Comparison of ENCODE assay signal across 21 cellular contexts in genomic region chr6:141486942-141487341, GRCh38.
DNase-seq lines count a peak whose midpoint lies in the region; ATAC-seq and TF ChIP-seq lines count a peak whose summit lies in the region.
"Had no signal": no experiment of that assay in that cellular context is flagged by ENCODE, and none has a peak within 500 bp of the region (broad histone marks: within the 10 kb centered on the region; RNA-seq: fewer than 3 reads in every experiment).

No MANE protein-coding gene starts in this region.

- no peaks in the 10 kb centered on the region for H3K27me3 ChIP-seq in OCI-LY1 (ENCODE audit: insufficient read depth, low read length)
- H3K27me3 ChIP-seq: BE2C, SJSA1 had no signal

- H3K4me2 ChIP-seq in OCI-LY1 (ENCODE audit: low read length) = no peak overlapping the region
- H3K4me2 ChIP-seq: A549, KMS-11 had no signal

- H3K27me3 Mint-ChIP-seq in type B pancreatic cell = no peaks in the 10 kb centered on the region

- H3K4me1 Mint-ChIP-seq in type B pancreatic cell (ENCODE audit: unreplicated experiment) = no peaks in the 10 kb centered on the region

- no peak overlapping the region for H3K27ac ChIP-seq in HEK293 (ENCODE audit: extremely low read depth, low read depth, low read length)
- H3K27ac ChIP-seq in OCI-LY1 (ENCODE audit: low read depth, low read length, poor library complexity, severe bottlenecking) = peak overlapping the region; percentile 80
- H3K27ac ChIP-seq: A549, HL-60, KMS-11, SJSA1 had no signal

- no peaks in the 10 kb centered on the region for H3K4me1 ChIP-seq in HEK293 (ENCODE audit: control insufficient read depth, insufficient read depth, low read length)
- H3K4me1 ChIP-seq in OCI-LY1 (ENCODE audit: insufficient read depth, low read length, severe bottlenecking) = peaks cover 58% of the 10 kb centered on the region
- H3K4me1 ChIP-seq: BE2C had no signal

- H3K36me3 ChIP-seq in HEK293 (ENCODE audit: control insufficient read depth in 2 of 2, insufficient read depth in 1 of 2, low read length in 2 of 2) (no peaks in the 10 kb centered on the region), OCI-LY1 (ENCODE audit: insufficient read depth, low read length) (no peaks in the 10 kb centered on the region)
- H3K36me3 ChIP-seq: BE2C, SJSA1 had no signal

- no peaks in the 10 kb centered on the region; the same call in 1 of the 2 replicates for H3F3A ChIP-seq in OCI-LY1 (ENCODE audit: insufficient read depth, low read length)

- no peaks in the 10 kb centered on the region for H3K79me2 ChIP-seq in OCI-LY1 (ENCODE audit: insufficient read depth, low read length)

- POLR2A ChIA-PET in HEK293 (lab: Yijun Ruan, JAX) = no interaction called here

- TF ChIP-seq CTCF in HEK293 (tag by site-specific recombination; IDR thresholded peaks at IDR 0.05) (no peak), OCI-LY1 (IDR thresholded peaks at IDR 0.05; ENCODE audit: low read length) (no peak), type B pancreatic cell (conservative IDR thresholded peaks at IDR 0.05) (no peak)

- H2AFZ ChIP-seq in OCI-LY1 (ENCODE audit: low read length) = no peak overlapping the region

- H3K9me2 ChIP-seq in OCI-LY1 (ENCODE audit: low read depth, low read length) = no peaks in the 10 kb centered on the region

- CTCF ChIA-PET in HEK293 (lab: Yijun Ruan, JAX) = no interaction called here

- H3K9me3 Mint-ChIP-seq in type B pancreatic cell = peaks cover 6% of the 10 kb centered on the region

- H3K9me3 ChIP-seq in HEK293 (ENCODE audit: control insufficient read depth, insufficient read depth, low read depth, low read length) (no peaks in the 10 kb centered on the region; the same call in 1 of the 2 replicates), OCI-LY1 (ENCODE audit: low read length) (peaks cover 6% of the 10 kb centered on the region; the same call in 1 of the 2 replicates)
- H3K9me3 ChIP-seq: A549, BE2C had no signal

- H3K9ac ChIP-seq in OCI-LY1 (ENCODE audit: low read length) = no peak overlapping the region
- H3K9ac ChIP-seq: KMS-11 had no signal

- H3K4me3 ChIP-seq in HEK293 (ENCODE audit: low read depth, low read length) (no peak overlapping the region), OCI-LY1 (ENCODE audit: low read depth, low read length, poor library complexity, severe bottlenecking) (no peak overlapping the region)
- H3K4me3 ChIP-seq: A549, SJSA1 had no signal

- H3K36me3 Mint-ChIP-seq in type B pancreatic cell = no peaks in the 10 kb centered on the region

- ATAC-seq in HG03196 (IDR thresholded peaks at IDR 0.05; ENCODE audit: unreplicated experiment) = no peak
- ATAC-seq: A549 had no signal

- no peak overlapping the region for H3K27ac Mint-ChIP-seq in type B pancreatic cell

- DNase-seq in NCI-H2029 treated with DMSO at 0.1 percent for 48 hours (lab: John Stamatoyannopoulos, UW) (peak; percentile 42), NCI-H2029 (lab: John Stamatoyannopoulos, UW) (no peak), dermis blood vessel endothelial cell (peak; percentile 7), type B pancreatic cell (ENCODE audit: extremely low spot score, unreplicated experiment) (no peak), medulla oblongata (ENCODE audit: extremely low spot score) (no peak)
- DNase-seq: BE2C, DMS79, H7, HFFc6, NCI-H1436, NCI-H187 treated with DMSO at 0.1 percent for 48 hours, NCI-H446 treated with DMSO at 0.1 percent for 48 hours, NCI-H526 treated with DMSO at 0.1 percent for 48 hours, OCI-M1 had no signal

- no peak overlapping the region for H3K4me3 Mint-ChIP-seq in type B pancreatic cell
- H3K4me3 Mint-ChIP-seq: HFFc6 had no signal

- no peaks in the 10 kb centered on the region for H4K20me1 ChIP-seq in OCI-LY1 (ENCODE audit: insufficient read depth, low read length)

TF ChIP-seq in HEK293, 187 proteins besides CTCF, POLR2A, EP300 and RAD21:
- TF ChIP-seq ZNF549 (tag by site-specific recombination; IDR thresholded peaks at IDR 0.05) (peak; percentile 52; the same call in 1 of the 2 replicates), KLF10 (tag by site-specific recombination; IDR thresholded peaks at IDR 0.05) (peak; percentile 35; the same call in 1 of the 2 replicates), SCRT1 (tag by site-specific recombination; IDR thresholded peaks at IDR 0.05; ENCODE audit: borderline replicate concordance) (no peak), ZNF830 (tag by site-specific recombination; IDR thresholded peaks at IDR 0.05; ENCODE audit: low read depth) (peak; percentile 81), ZNF654 (tag by site-specific recombination; IDR thresholded peaks at IDR 0.05; ENCODE audit: low read depth) (no peak), ZNF350 (tag by site-specific recombination; IDR thresholded peaks at IDR 0.05) (peak; percentile 89), ZNF184 (tag by site-specific recombination; IDR thresholded peaks at IDR 0.05) (0 out of 2 replicates have a peak, but pooled peaks have one; percentile 58), ZNF660 (tag by site-specific recombination; IDR thresholded peaks at IDR 0.05) (0 out of 2 replicates have a peak, but pooled peaks have one; percentile 21)
- TF ChIP-seq, protein P1, sequence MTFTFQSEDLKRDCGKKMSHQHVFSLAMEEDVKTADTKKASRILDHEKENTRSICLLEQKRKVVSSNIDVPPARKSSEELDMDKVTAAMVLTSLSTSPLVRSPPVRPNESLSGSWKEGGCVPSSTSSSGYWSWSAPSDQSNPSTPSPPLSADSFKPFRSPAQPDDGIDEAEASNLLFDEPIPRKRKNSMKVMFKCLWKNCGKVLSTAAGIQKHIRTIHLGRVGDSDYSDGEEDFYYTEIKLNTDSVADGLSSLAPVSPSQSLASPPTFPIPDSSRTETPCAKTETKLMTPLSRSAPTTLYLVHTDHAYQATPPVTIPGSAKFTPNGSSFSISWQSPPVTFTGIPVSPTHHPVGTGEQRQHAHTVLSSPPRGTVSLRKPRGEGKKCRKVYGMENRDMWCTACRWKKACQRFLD (tag by site-specific recombination; IDR thresholded peaks at IDR 0.05) = no peak
- TF ChIP-seq, protein P2, sequence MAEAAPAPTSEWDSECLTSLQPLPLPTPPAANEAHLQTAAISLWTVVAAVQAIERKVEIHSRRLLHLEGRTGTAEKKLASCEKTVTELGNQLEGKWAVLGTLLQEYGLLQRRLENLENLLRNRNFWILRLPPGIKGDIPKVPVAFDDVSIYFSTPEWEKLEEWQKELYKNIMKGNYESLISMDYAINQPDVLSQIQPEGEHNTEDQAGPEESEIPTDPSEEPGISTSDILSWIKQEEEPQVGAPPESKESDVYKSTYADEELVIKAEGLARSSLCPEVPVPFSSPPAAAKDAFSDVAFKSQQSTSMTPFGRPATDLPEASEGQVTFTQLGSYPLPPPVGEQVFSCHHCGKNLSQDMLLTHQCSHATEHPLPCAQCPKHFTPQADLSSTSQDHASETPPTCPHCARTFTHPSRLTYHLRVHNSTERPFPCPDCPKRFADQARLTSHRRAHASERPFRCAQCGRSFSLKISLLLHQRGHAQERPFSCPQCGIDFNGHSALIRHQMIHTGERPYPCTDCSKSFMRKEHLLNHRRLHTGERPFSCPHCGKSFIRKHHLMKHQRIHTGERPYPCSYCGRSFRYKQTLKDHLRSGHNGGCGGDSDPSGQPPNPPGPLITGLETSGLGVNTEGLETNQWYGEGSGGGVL (tag by site-specific recombination; IDR thresholded peaks at IDR 0.05) = no peak
TF ChIP-seq in HEK293: peak in this region for 6.

Comparison
In these comparisons a context has a peak if more than half of its experiments do, and no peak if none do; other contexts are left out.
1. DNase-seq: peak in NCI-H2029 treated with DMSO at 0.1 percent for 48 hours (single experiment) and dermis blood vessel endothelial cell (single experiment); none in NCI-H2029 (single experiment), type B pancreatic cell (single experiment) and medulla oblongata (single experiment).